In the genomic region with DNA sequence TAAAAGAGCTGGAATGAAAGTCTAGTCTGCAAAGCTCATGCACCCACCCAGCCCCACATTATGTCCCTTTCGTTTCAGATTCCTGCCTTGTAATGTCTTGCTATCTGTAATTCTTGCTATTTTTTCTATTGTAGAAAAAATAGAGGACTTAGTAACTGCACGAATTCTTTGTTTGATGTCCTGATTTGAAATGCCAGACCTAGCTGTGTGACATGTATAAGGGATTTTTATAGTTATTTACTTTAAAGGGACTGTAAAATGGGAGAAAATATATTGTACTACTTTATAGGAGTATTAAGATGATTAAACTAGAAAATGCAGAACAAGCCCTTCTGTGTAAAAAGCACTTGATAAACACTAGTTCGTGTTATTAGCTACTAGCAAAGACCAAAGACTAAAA, we compare ENCODE assay signal across 26 cellular contexts.
DNase-seq lines count a peak whose midpoint lies in the region; ATAC-seq and TF ChIP-seq lines count a peak whose summit lies in the region.
"Had no signal": no experiment of that assay in that cellular context is flagged by ENCODE, and none has a peak within 500 bp of the region (broad histone marks: within the 10 kb centered on the region; RNA-seq: fewer than 3 reads in every experiment).

No MANE protein-coding gene starts in this region.

- no peak overlapping the region for H3K27ac ChIP-seq in CD4-positive, alpha-beta memory T cell (ENCODE audit: low read depth, low read length)
- H3K27ac ChIP-seq in VCaP (peak overlapping the region; percentile 100), prostate gland (peak overlapping the region; percentile 70 to 83), sigmoid colon (no peak overlapping the region)
- H3K27ac ChIP-seq: PC-9, SJSA1 had no signal

- intact Hi-C loops in activated CD8-positive, alpha-beta T cell treated with anti-CD3 and anti-CD28 coated beads for 36 hours (cut with micrococcal nuclease) = no loop called here
- intact Hi-C loops in CD4-positive, alpha-beta memory T cell (cut with micrococcal nuclease) = no loop called here
- intact Hi-C loops in prostate gland (cut with DNase I) (no loop called here), sigmoid colon (cut with DNase I) (no loop called here)

- H3K9me3 ChIP-seq in CD4-positive, alpha-beta memory T cell (ENCODE audit: control insufficient read depth in 1 of 2, low read length in 2 of 2) = no peaks in the 10 kb centered on the region
- H3K9me3 ChIP-seq in prostate gland (no peaks in the 10 kb centered on the region), sigmoid colon (no peaks in the 10 kb centered on the region)
- H3K9me3 ChIP-seq: BE2C, HAP-1, MG63, SJSA1 had no signal

- H3K27me3 ChIP-seq in CD4-positive, alpha-beta memory T cell (ENCODE audit: insufficient read depth, low read length) = no peaks in the 10 kb centered on the region
- H3K27me3 ChIP-seq in prostate gland (replicated peaks; ENCODE audit: insufficient read depth) (no peaks in the 10 kb centered on the region), sigmoid colon (no peaks in the 10 kb centered on the region)
- H3K27me3 ChIP-seq: MG63 had no signal

- peak overlapping the region; percentile 40 for H3K27ac Mint-ChIP-seq in activated CD8-positive, alpha-beta T cell treated with anti-CD3 and anti-CD28 coated beads for 36 hours
- no peak overlapping the region for H3K27ac Mint-ChIP-seq in activated CD8-positive, alpha-beta T cell treated with anti-CD3 and anti-CD28 coated beads, Interleukin-2, amount 10 ng/mL, durations not matched to agents 7 days and 5 days
- H3K27ac Mint-ChIP-seq in CD4-positive, alpha-beta memory T cell = peak overlapping the region in 4 of 7 donors; percentile 15 to 71 (median 49)
- H3K27ac Mint-ChIP-seq: HFFc6 had no signal

- H3K36me3 ChIP-seq in CD4-positive, alpha-beta memory T cell (ENCODE audit: insufficient read depth, low read length) = no peaks in the 10 kb centered on the region
- H3K36me3 ChIP-seq in prostate gland (no peaks in the 10 kb centered on the region), sigmoid colon (no peaks in the 10 kb centered on the region)
- H3K36me3 ChIP-seq: BE2C, HAP-1, MG63, SJSA1 had no signal

- H3K36me3 Mint-ChIP-seq in activated CD8-positive, alpha-beta T cell treated with anti-CD3 and anti-CD28 coated beads for 36 hours (ENCODE audit: low read depth) = peaks cover 29% of the 10 kb centered on the region
- peaks cover 67% of the 10 kb centered on the region for H3K36me3 Mint-ChIP-seq in activated CD8-positive, alpha-beta T cell treated with anti-CD3 and anti-CD28 coated beads, Interleukin-2, amount 10 ng/mL, durations not matched to agents 7 days and 5 days (ENCODE audit: low read depth)
- H3K36me3 Mint-ChIP-seq in CD4-positive, alpha-beta memory T cell = peaks cover 33 to 55% of the 10 kb centered on the region in 2 donors

- no peak for ATAC-seq in activated CD8-positive, alpha-beta T cell treated with anti-CD3 and anti-CD28 coated beads for 36 hours
- ATAC-seq in activated CD8-positive, alpha-beta T cell treated with anti-CD3 and anti-CD28 coated beads, Interleukin-2, amount 10 ng/mL, durations not matched to agents 7 days and 5 days = no peak
- ATAC-seq in GM21447 (IDR thresholded peaks at IDR 0.05; ENCODE audit: unreplicated experiment) = no peak
- ATAC-seq: K562 had no signal

- no peak for DNase-seq in activated CD8-positive, alpha-beta T cell treated with anti-CD3 and anti-CD28 coated beads for 36 hours
- DNase-seq in activated CD8-positive, alpha-beta T cell treated with anti-CD3 and anti-CD28 coated beads, Interleukin-2, amount 10 ng/mL, durations not matched to agents 7 days and 5 days = no peak
- DNase-seq in CD4-positive, alpha-beta memory T cell = no peak
- DNase-seq in prostate gland (ENCODE audit: low spot score) (no peak), sigmoid colon (no peak)
- DNase-seq: 8988T; ACHN; BE2C; COR-L47; DMS53; GOT3; HFFc6; MG63; NCI-H2029; NCI-H446 treated with DMSO at 0.1 percent for 48 hours; NCI-H526; NCI-H82; NK-92 treated with Interleukin-12 subunit alpha and Interleukin-12 subunit beta, amount 100 ng/mL, for 24 hours; PC-9; Right ventricle myocardium superior; RPMI8226 had no signal

- POLR2A ChIA-PET in activated CD8-positive, alpha-beta T cell treated with anti-CD3 and anti-CD28 coated beads for 36 hours (lab: Charles Lee) = interaction anchor here (0.9 kb wide), 1 partner anchor 71 kb away, joined by 3 read pairs; no protein-coding TSS in a partner anchor
- POLR2A ChIA-PET in activated CD8-positive, alpha-beta T cell treated with anti-CD3 and anti-CD28 coated beads, Interleukin-2, amount 10 ng/mL, durations not matched to agents 7 days and 5 days (lab: Charles Lee) = no interaction called here
- POLR2A ChIA-PET in CD4-positive, alpha-beta memory T cell (lab: Charles Lee; ENCODE audit: partially characterized antibody) = no interaction called here

- H3K27me3 Mint-ChIP-seq in activated CD8-positive, alpha-beta T cell treated with anti-CD3 and anti-CD28 coated beads for 36 hours = no peaks in the 10 kb centered on the region
- no peaks in the 10 kb centered on the region for H3K27me3 Mint-ChIP-seq in activated CD8-positive, alpha-beta T cell treated with anti-CD3 and anti-CD28 coated beads, Interleukin-2, amount 10 ng/mL, durations not matched to agents 7 days and 5 days (ENCODE audit: low read depth)
- H3K27me3 Mint-ChIP-seq in CD4-positive, alpha-beta memory T cell = no peaks in the 10 kb centered on the region

- H3K4me3 Mint-ChIP-seq in activated CD8-positive, alpha-beta T cell treated with anti-CD3 and anti-CD28 coated beads for 36 hours = peak overlapping the region; percentile 16
- H3K4me3 Mint-ChIP-seq in activated CD8-positive, alpha-beta T cell treated with anti-CD3 and anti-CD28 coated beads, Interleukin-2, amount 10 ng/mL, durations not matched to agents 7 days and 5 days = no peak overlapping the region
- H3K4me3 Mint-ChIP-seq in CD4-positive, alpha-beta memory T cell = no peak overlapping the region
- H3K4me3 Mint-ChIP-seq: HFFc6 had no signal

- no peak for TF ChIP-seq EP300 in sigmoid colon (IDR thresholded peaks at IDR 0.05)

- CTCF ChIA-PET in activated CD8-positive, alpha-beta T cell treated with anti-CD3 and anti-CD28 coated beads for 36 hours (lab: Charles Lee) = interaction anchor here (0.8 to 1.2 kb wide), 3 partner anchors 19 to 133 kb away, joined by 3 to 4 read pairs (median 4); no protein-coding TSS in a partner anchor
- CTCF ChIA-PET in activated CD8-positive, alpha-beta T cell treated with anti-CD3 and anti-CD28 coated beads, Interleukin-2, amount 10 ng/mL, durations not matched to agents 7 days and 5 days (lab: Charles Lee) = interaction anchor here (0.9 to 2.2 kb wide), 4 partner anchors 9 to 128 kb away, joined by 3 to 8 read pairs (median 4); no protein-coding TSS in a partner anchor
- CTCF ChIA-PET in CD4-positive, alpha-beta memory T cell (lab: Charles Lee; ENCODE audit: partially characterized antibody) = interaction anchor here (1.3 to 1.7 kb wide), 2 partner anchors 25 to 127 kb away, joined by 7 read pairs; no protein-coding TSS in a partner anchor

- no peak for TF ChIP-seq POLR2A in prostate gland (IDR thresholded peaks at IDR 0.05)
- TF ChIP-seq POLR2A in sigmoid colon (IDR thresholded peaks at IDR 0.05) = no peak

- WGBS in prostate gland = 17% methylated on average over 3 of the region's 3 CpGs
- 50 to 58% methylated on average over 3 of the region's 3 CpGs for WGBS in sigmoid colon, 2 donors

- H3K4me1 Mint-ChIP-seq in activated CD8-positive, alpha-beta T cell treated with anti-CD3 and anti-CD28 coated beads for 36 hours (ENCODE audit: low read depth) = peaks cover 36% of the 10 kb centered on the region
- H3K4me1 Mint-ChIP-seq in activated CD8-positive, alpha-beta T cell treated with anti-CD3 and anti-CD28 coated beads, Interleukin-2, amount 10 ng/mL, durations not matched to agents 7 days and 5 days (ENCODE audit: low read depth) = peaks cover 41% of the 10 kb centered on the region
- H3K4me1 Mint-ChIP-seq in CD4-positive, alpha-beta memory T cell = peaks cover 4 to 66% (median 22%) of the 10 kb centered on the region in 4 donors

- TF ChIP-seq CTCF in activated CD8-positive, alpha-beta T cell treated with anti-CD3 and anti-CD28 coated beads for 36 hours (IDR thresholded peaks at IDR 0.05) = no peak
- TF ChIP-seq CTCF in VCaP (conservative IDR thresholded peaks at IDR 0.05) (no peak), prostate gland (IDR thresholded peaks at IDR 0.05) (peak in 1 of 4 experiments; percentile 8), sigmoid colon (IDR thresholded peaks at IDR 0.05) (no peak)

- peaks cover 25% of the 10 kb centered on the region for H3K4me1 ChIP-seq in CD4-positive, alpha-beta memory T cell (ENCODE audit: insufficient read depth, low read length)
- no peaks in the 10 kb centered on the region for H3K4me1 ChIP-seq in prostate gland (replicated peaks)
- H3K4me1 ChIP-seq in sigmoid colon = no peaks in the 10 kb centered on the region
- H3K4me1 ChIP-seq: BE2C, SJSA1 had no signal

- no peaks in the 10 kb centered on the region for H3K9me3 Mint-ChIP-seq in activated CD8-positive, alpha-beta T cell treated with anti-CD3 and anti-CD28 coated beads for 36 hours
- H3K9me3 Mint-ChIP-seq in activated CD8-positive, alpha-beta T cell treated with anti-CD3 and anti-CD28 coated beads, Interleukin-2, amount 10 ng/mL, durations not matched to agents 7 days and 5 days (ENCODE audit: insufficient read depth) = no peaks in the 10 kb centered on the region
- no peaks in the 10 kb centered on the region for H3K9me3 Mint-ChIP-seq in CD4-positive, alpha-beta memory T cell
- H3K9me3 Mint-ChIP-seq: HFFc6 had no signal

- no peak overlapping the region for H3K4me3 ChIP-seq in CD4-positive, alpha-beta memory T cell (ENCODE audit: low read length in 2 of 2)
- H3K4me3 ChIP-seq in prostate gland (no peak overlapping the region), sigmoid colon (no peak overlapping the region)
- H3K4me3 ChIP-seq: HAP-1, K562, MG63, PC-9, SJSA1 had no signal

Comparison
In these comparisons a context has a peak if more than half of its experiments do, and no peak if none do; other contexts are left out.
1. H3K27ac ChIP-seq: peak in VCaP (single experiment) and prostate gland (2 of 2); none in CD4-positive, alpha-beta memory T cell (single experiment) and sigmoid colon (0 of 4).